ENCODE assay signal across 1 cellular context in genomic region chr1:94962745-94963265, GRCh38.
TF ChIP-seq lines count a peak whose summit lies in the region.

No MANE protein-coding gene starts in this region.

TF ChIP-seq in HepG2, 621 proteins besides CTCF, POLR2A, EP300 and RAD21 (continued from another document and continues in another):
- 0 out of 2 replicates have a peak, but pooled peaks have one; percentile 11 for TF ChIP-seq SP140L (CRISPR knock-in tag; IDR thresholded peaks at IDR 0.05; ENCODE audit: borderline replicate concordance)
- TF ChIP-seq ZNF414 (CRISPR knock-in tag; IDR thresholded peaks at IDR 0.05): no peak
- TF ChIP-seq ZBTB3 (CRISPR knock-in tag; IDR thresholded peaks at IDR 0.05; ENCODE audit: borderline replicate concordance, low read depth): no peak
- TF ChIP-seq CREM (IDR thresholded peaks at IDR 0.05): peak; percentile 89
- no peak for TF ChIP-seq CREM (CRISPR knock-in tag; IDR thresholded peaks at IDR 0.05)
- no peak for TF ChIP-seq ZNF687 (CRISPR knock-in tag; IDR thresholded peaks at IDR 0.05)
- TF ChIP-seq CEBPG (CRISPR knock-in tag; IDR thresholded peaks at IDR 0.05): peak; percentile 87
- TF ChIP-seq TFAP4 (IDR thresholded peaks at IDR 0.05; ENCODE audit: borderline replicate concordance, low read depth): peak; percentile 14; the same call in 1 of the 2 replicates
- TF ChIP-seq ZNF879 (CRISPR knock-in tag; IDR thresholded peaks at IDR 0.05): no peak
- TF ChIP-seq ZBED4 (CRISPR knock-in tag; IDR thresholded peaks at IDR 0.05; ENCODE audit: borderline replicate concordance): no peak
- no peak for TF ChIP-seq ZNF318 (CRISPR knock-in tag; IDR thresholded peaks at IDR 0.05)
- no peak for TF ChIP-seq HDAC6 (IDR thresholded peaks at IDR 0.05; ENCODE audit: low read depth, low read length)
- peak; percentile 36; the same call in 1 of the 2 replicates for TF ChIP-seq IRF1 (CRISPR knock-in tag; IDR thresholded peaks at IDR 0.05; ENCODE audit: low read depth)
- TF ChIP-seq NFE2 (CRISPR knock-in tag; IDR thresholded peaks at IDR 0.05): no peak
- no peak for TF ChIP-seq DR1 (CRISPR knock-in tag; IDR thresholded peaks at IDR 0.05)
- TF ChIP-seq NBN (conservative IDR thresholded peaks at IDR 0.05): no peak
- no peak for TF ChIP-seq ZNF761 (CRISPR knock-in tag; conservative IDR thresholded peaks at IDR 0.05)
- TF ChIP-seq ZC3H13 (CRISPR knock-in tag; IDR thresholded peaks at IDR 0.05): no peak
- TF ChIP-seq HNF1B (CRISPR knock-in tag; IDR thresholded peaks at IDR 0.05): peak; percentile 86
- TF ChIP-seq XRCC5 (optimal IDR thresholded peaks at IDR 0.05; ENCODE audit: low read length): no peak
- no peak for TF ChIP-seq SP2 (CRISPR knock-in tag; IDR thresholded peaks at IDR 0.05)
- TF ChIP-seq FOXM1 (CRISPR knock-in tag; IDR thresholded peaks at IDR 0.05): no peak
- peak; percentile 77; the same call in 1 of the 2 replicates for TF ChIP-seq ETV5 (CRISPR knock-in tag; IDR thresholded peaks at IDR 0.05; ENCODE audit: borderline replicate concordance)
- no peak for TF ChIP-seq ZNF619 (CRISPR knock-in tag; IDR thresholded peaks at IDR 0.05)
- peak; percentile 57; the same call in 1 of the 2 replicates for TF ChIP-seq ZNF607 (CRISPR knock-in tag; IDR thresholded peaks at IDR 0.05; ENCODE audit: borderline replicate concordance)
- TF ChIP-seq CENPX (CRISPR knock-in tag; IDR thresholded peaks at IDR 0.05): no peak
- TF ChIP-seq E2F5 (CRISPR knock-in tag; conservative IDR thresholded peaks at IDR 0.05): no peak
- TF ChIP-seq ZNF781 (CRISPR knock-in tag; IDR thresholded peaks at IDR 0.05; ENCODE audit: borderline replicate concordance, not compliant biosample characterization): no peak
- peak; percentile 80 for TF ChIP-seq NFIC (IDR thresholded peaks at IDR 0.05; ENCODE audit: low read length)
- no peak for TF ChIP-seq ZNF282 (IDR thresholded peaks at IDR 0.05; ENCODE audit: partially characterized antibody)
- no peak for TF ChIP-seq SATB2 (CRISPR knock-in tag; IDR thresholded peaks at IDR 0.05)
- no peak for TF ChIP-seq ZNF770 (CRISPR knock-in tag; IDR thresholded peaks at IDR 0.05)
